ENCODE assay signal across 19 cellular contexts in genomic region chr5:104061707-104062106, GRCh38.
"Had no signal": no experiment of that assay in that cellular context is flagged by ENCODE, and none has a peak within 500 bp of the region (broad histone marks: within the 10 kb centered on the region; RNA-seq: fewer than 3 reads in every experiment).

No MANE protein-coding gene starts in this region.

- H3K36me3 ChIP-seq: colonic mucosa, ovary, right atrium auricular region, sigmoid colon had no signal

- DNase-seq: colonic mucosa; dermis blood vessel endothelial cell; effector CD4-positive, alpha-beta T cell; foreskin melanocyte; head of caudate nucleus; mammary epithelial cell; naive thymus-derived CD4-positive, alpha-beta T cell; ovary; sigmoid colon; stimulated activated CD4-positive, alpha-beta T cell treated with anti-CD3 and anti-CD28 coated beads, Interleukin-2, amount 100 ng/mL, for 24 hours; stimulated activated CD4-positive, alpha-beta T cell treated with anti-CD3 and anti-CD28 coated beads, Interleukin-4, amount 100 ng/mL, for 4 hours; stimulated activated naive CD4-positive, alpha-beta T cell; trophoblast cell had no signal

- FAIRE-seq: islet of Langerhans, urothelium cell line had no signal

- H3K79me2 ChIP-seq: hepatocyte had no signal

- H2AFZ ChIP-seq: hepatocyte had no signal

- H3K27me3 ChIP-seq: colonic mucosa, hepatocyte, ovary, right atrium auricular region, sigmoid colon had no signal

- ATAC-seq: left lobe of liver; naive thymus-derived CD4-positive, alpha-beta T cell had no signal

- H3K9me3 ChIP-seq: colonic mucosa, ovary, right atrium auricular region, sigmoid colon had no signal

- H3K4me3 ChIP-seq: colonic mucosa, hepatocyte, ovary, right atrium auricular region, sigmoid colon, skin epidermis had no signal

- H3K27ac ChIP-seq: colonic mucosa, ovary, right atrium auricular region, sigmoid colon, skin epidermis had no signal

- H3K4me1 ChIP-seq: colonic mucosa, right atrium auricular region, sigmoid colon had no signal
